ENCODE assay signal across 12 cellular contexts in genomic region chr2:231200805-231201474, GRCh38. TPM values are rescaled to one million over a fixed set of nuclear protein-coding genes. Genes with fewer than 3 reads are reported as not detected.
DNase-seq lines count a peak whose midpoint lies in the region; ATAC-seq and TF ChIP-seq lines count a peak whose summit lies in the region.
"Had no signal": no experiment of that assay in that cellular context is flagged by ENCODE, and none has a peak within 500 bp of the region (broad histone marks: within the 10 kb centered on the region; RNA-seq: fewer than 3 reads in every experiment).

No MANE protein-coding gene starts in this region.

- H2AFZ ChIP-seq in smooth muscle cell (ENCODE audit: low read depth) = no peak overlapping the region

- no peak for TF ChIP-seq CTCF in HFF-Myc (IDR thresholded peaks at IDR 0.05; ENCODE audit: low read depth, low read length, missing control alignments)
- no peak for TF ChIP-seq CTCF in smooth muscle cell (IDR thresholded peaks at IDR 0.05; ENCODE audit: borderline replicate concordance, insufficient read depth, poor library complexity, severe bottlenecking)

- peak overlapping the region; percentile 14 for H3K27ac ChIP-seq in smooth muscle cell (ENCODE audit: low read depth)
- H3K27ac ChIP-seq: heart left ventricle, VCaP had no signal

- peaks cover 5% of the 10 kb centered on the region for H3F3A ChIP-seq in smooth muscle cell (ENCODE audit: low read depth)

- peaks cover 32% of the 10 kb centered on the region for H3K79me2 ChIP-seq in smooth muscle cell (ENCODE audit: low read depth)

- H3K27me3 ChIP-seq in smooth muscle cell (ENCODE audit: low read depth) = no peaks in the 10 kb centered on the region
- H3K27me3 ChIP-seq: heart left ventricle had no signal

- H3K4me1 ChIP-seq in smooth muscle cell (ENCODE audit: low read depth) = peaks cover 14% of the 10 kb centered on the region

- ATAC-seq in SK-N-SH treated with all-trans-retinoic acid at 6 μM for 48 hours (no peak), HG02840 (IDR thresholded peaks at IDR 0.05; ENCODE audit: low FRiP score, unreplicated experiment) (no peak)
- ATAC-seq: heart left ventricle had no signal

- H3K4me2 ChIP-seq in smooth muscle cell = peak overlapping the region; percentile 81

- H3K4me3 ChIP-seq in HFF-Myc (replicated peaks; ENCODE audit: low read depth, low read length) (peak overlapping the region; percentile 92), smooth muscle cell (no peak overlapping the region)
- H3K4me3 ChIP-seq: heart left ventricle had no signal

- no peaks in the 10 kb centered on the region for H3K9me3 ChIP-seq in smooth muscle cell (replicated peaks; ENCODE audit: low read depth)
- H3K9me3 ChIP-seq: heart left ventricle had no signal

- WGBS in smooth muscle cell (ENCODE audit: low lambda C conversion rate) = 37% methylated on average over 3 of the region's 3 CpGs

- DNase-seq in HFF-Myc (ENCODE audit: extremely low read depth, low read depth) = peak; percentile 65
- peak; percentile 69 for DNase-seq in fibroblast of peridontal ligament (ENCODE audit: extremely low read depth)
- DNase-seq in smooth muscle cell (lab: John Stamatoyannopoulos, UW; ENCODE audit: unreplicated experiment) = no peak
- DNase-seq in AML-193 (lab: John Stamatoyannopoulos, UW) = no peak
- no peak for DNase-seq in NCI-H2107 (lab: John Stamatoyannopoulos, UW)
- DNase-seq in NCI-H1694 (lab: John Stamatoyannopoulos, UW) = no peak
- DNase-seq: activated T-cell treated with anti-CD3 and anti-CD28 coated beads, Interleukin-2, amount 50 U/mL, for 48 hours; heart left ventricle; NCI-H1930 had no signal

- H3K36me3 ChIP-seq in smooth muscle cell (ENCODE audit: low read depth) = no peaks in the 10 kb centered on the region
- H3K36me3 ChIP-seq: heart left ventricle had no signal

- H4K20me1 ChIP-seq in smooth muscle cell (ENCODE audit: low read depth) = peaks cover 35% of the 10 kb centered on the region

- no peak overlapping the region for H3K9ac ChIP-seq in smooth muscle cell (ENCODE audit: low read depth)

TF ChIP-seq in SK-N-SH treated with all-trans-retinoic acid at 6 μM for 48 hours, 23 proteins besides CTCF, POLR2A, EP300 and RAD21:
- TF ChIP-seq PATZ1 (CRISPR knock-in tag; IDR thresholded peaks at IDR 0.05; ENCODE audit: borderline replicate concordance) (peak; percentile 50; the same call in 1 of the 2 replicates), CSRNP3 (CRISPR knock-in tag; IDR thresholded peaks at IDR 0.05) (no peak)

RNA-seq across cellular contexts. Expression of gene ARMC9, which starts 2.5 kb away (rescaled TPM):
- total RNA-seq in smooth muscle cell = 34.7 and 38.6 TPM in 2 replicates
- polyA plus RNA-seq in smooth muscle cell = 42.9 and 51.0 TPM in 2 replicates

Comparison
In these comparisons a context has a peak if more than half of its experiments do, and no peak if none do; other contexts are left out.
1. DNase-seq: peak in HFF-Myc (single experiment) and fibroblast of peridontal ligament (single experiment); none in smooth muscle cell (single experiment), AML-193 (0 of 2), NCI-H2107 (single experiment) and NCI-H1694 (single experiment).